ENCODE assay signal across 1 cellular context in the genomic region with DNA sequence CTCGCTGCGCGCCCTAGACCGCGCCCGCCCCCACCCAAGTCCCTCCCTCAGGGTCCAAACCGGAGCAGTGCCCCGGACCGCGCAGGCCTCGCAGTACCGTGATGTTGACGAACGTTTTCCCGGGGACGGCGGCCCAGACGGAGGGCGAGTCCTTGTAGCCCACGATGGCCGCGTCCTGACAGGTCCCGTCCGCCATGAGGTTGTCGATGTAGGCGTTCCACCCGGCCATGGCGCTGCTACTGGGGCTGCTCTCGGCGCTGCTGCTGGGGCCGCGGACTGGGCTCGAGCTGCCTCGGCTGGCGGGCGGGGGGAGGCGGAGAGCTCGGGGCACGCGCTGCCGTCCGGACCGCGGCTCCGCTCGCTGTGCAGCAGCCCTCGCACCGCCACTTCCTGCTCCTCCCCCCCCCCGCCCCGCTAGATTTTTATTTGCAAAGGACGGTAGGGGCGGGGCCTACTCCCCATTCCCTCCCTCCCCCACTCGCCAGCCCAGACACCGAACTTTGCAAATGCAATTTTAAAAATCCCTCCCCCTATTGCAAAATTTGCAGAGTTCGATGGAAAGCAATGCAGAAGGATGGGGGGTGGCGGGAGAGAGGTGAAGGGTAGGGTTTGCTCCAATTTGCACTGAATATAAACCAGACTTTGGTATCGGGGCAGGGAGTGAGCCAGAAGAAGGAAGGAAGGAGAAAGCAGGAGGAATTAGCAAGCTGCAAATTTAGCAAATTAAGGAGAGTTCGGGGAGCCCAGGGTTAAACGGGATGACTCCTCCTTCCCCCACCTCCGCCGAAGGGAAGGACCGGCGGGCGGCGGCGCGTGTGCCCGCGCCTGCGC.
TF ChIP-seq lines count a peak whose summit lies in the region.

A gene (minus strand): TSS at position 365 of the 831 bp plus-strand sequence. CDS start 136 bp downstream, at position 229.

TF ChIP-seq in K562, 482 proteins besides CTCF, POLR2A, EP300 and RAD21 (continued from another document and continues in another):
- TF ChIP-seq, protein P1, sequence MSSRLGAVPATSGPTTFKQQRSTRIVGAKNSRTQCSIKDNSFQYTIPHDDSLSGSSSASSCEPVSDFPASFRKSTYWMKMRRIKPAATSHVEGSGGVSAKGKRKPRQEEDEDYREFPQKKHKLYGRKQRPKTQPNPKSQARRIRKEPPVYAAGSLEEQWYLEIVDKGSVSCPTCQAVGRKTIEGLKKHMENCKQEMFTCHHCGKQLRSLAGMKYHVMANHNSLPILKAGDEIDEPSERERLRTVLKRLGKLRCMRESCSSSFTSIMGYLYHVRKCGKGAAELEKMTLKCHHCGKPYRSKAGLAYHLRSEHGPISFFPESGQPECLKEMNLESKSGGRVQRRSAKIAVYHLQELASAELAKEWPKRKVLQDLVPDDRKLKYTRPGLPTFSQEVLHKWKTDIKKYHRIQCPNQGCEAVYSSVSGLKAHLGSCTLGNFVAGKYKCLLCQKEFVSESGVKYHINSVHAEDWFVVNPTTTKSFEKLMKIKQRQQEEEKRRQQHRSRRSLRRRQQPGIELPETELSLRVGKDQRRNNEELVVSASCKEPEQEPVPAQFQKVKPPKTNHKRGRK (tag; IDR thresholded peaks at IDR 0.05), result no peak
- TF ChIP-seq FUS (optimal IDR thresholded peaks at IDR 0.05; ENCODE audit: low read depth, low read length), result peak; percentile 48
- TF ChIP-seq, protein P2, sequence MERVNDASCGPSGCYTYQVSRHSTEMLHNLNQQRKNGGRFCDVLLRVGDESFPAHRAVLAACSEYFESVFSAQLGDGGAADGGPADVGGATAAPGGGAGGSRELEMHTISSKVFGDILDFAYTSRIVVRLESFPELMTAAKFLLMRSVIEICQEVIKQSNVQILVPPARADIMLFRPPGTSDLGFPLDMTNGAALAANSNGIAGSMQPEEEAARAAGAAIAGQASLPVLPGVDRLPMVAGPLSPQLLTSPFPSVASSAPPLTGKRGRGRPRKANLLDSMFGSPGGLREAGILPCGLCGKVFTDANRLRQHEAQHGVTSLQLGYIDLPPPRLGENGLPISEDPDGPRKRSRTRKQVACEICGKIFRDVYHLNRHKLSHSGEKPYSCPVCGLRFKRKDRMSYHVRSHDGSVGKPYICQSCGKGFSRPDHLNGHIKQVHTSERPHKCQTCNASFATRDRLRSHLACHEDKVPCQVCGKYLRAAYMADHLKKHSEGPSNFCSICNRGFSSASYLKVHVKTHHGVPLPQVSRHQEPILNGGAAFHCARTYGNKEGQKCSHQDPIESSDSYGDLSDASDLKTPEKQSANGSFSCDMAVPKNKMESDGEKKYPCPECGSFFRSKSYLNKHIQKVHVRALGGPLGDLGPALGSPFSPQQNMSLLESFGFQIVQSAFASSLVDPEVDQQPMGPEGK (CRISPR knock-in tag; IDR thresholded peaks at IDR 0.05; ENCODE audit: borderline replicate concordance), result no peak
- TF ChIP-seq ZNF133 (CRISPR knock-in tag; IDR thresholded peaks at IDR 0.05), result no peak
- TF ChIP-seq SNIP1 (IDR thresholded peaks at IDR 0.05; ENCODE audit: low read depth), result no peak; the same call in 1 of the 2 replicates
- TF ChIP-seq, protein P3, sequence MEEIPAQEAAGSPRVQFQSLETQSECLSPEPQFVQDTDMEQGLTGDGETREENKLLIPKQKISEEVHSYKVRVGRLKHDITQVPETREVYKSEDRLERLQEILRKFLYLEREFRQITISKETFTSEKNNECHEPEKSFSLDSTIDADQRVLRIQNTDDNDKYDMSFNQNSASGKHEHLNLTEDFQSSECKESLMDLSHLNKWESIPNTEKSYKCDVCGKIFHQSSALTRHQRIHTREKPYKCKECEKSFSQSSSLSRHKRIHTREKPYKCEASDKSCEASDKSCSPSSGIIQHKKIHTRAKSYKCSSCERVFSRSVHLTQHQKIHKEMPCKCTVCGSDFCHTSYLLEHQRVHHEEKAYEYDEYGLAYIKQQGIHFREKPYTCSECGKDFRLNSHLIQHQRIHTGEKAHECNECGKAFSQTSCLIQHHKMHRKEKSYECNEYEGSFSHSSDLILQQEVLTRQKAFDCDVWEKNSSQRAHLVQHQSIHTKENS (CRISPR knock-in tag; IDR thresholded peaks at IDR 0.05), result no peak
- TF ChIP-seq, protein P4, sequence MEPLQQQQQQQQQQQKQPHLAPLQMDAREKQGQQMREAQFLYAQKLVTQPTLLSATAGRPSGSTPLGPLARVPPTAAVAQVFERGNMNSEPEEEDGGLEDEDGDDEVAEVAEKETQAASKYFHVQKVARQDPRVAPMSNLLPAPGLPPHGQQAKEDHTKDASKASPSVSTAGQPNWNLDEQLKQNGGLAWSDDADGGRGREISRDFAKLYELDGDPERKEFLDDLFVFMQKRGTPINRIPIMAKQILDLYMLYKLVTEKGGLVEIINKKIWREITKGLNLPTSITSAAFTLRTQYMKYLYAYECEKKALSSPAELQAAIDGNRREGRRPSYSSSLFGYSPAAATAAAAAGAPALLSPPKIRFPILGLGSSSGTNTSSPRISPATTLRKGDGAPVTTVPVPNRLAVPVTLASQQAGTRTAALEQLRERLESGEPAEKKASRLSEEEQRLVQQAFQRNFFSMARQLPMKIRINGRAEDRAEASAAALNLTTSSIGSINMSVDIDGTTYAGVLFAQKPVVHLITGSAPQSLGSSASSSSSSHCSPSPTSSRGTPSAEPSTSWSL (CRISPR knock-in tag; IDR thresholded peaks at IDR 0.05; ENCODE audit: borderline replicate concordance), result no peak
- no peak for TF ChIP-seq NFE2L1 (tag; IDR thresholded peaks at IDR 0.05; ENCODE audit: borderline replicate concordance, low read depth)
- peak; percentile 46; the same call in 1 of the 2 replicates for TF ChIP-seq SMARCE1 (IDR thresholded peaks at IDR 0.05)
- TF ChIP-seq XRCC4 (IDR thresholded peaks at IDR 0.05; ENCODE audit: extremely low read depth, insufficient read depth, insufficient read length), result no peak
- TF ChIP-seq LEF1 (IDR thresholded peaks at IDR 0.05), result peak; percentile 18; the same call in 1 of the 2 replicates
- TF ChIP-seq TGIF2 (CRISPR knock-in tag; IDR thresholded peaks at IDR 0.05), result no peak
- TF ChIP-seq POU5F1 (IDR thresholded peaks at IDR 0.05; ENCODE audit: borderline replicate concordance, low read depth, low read length, partially characterized antibody), result no peak
- peak; percentile 40; the same call in 1 of the 2 replicates for TF ChIP-seq SMAD4 (CRISPR knock-in tag; conservative IDR thresholded peaks at IDR 0.05)
- TF ChIP-seq, protein P5, sequence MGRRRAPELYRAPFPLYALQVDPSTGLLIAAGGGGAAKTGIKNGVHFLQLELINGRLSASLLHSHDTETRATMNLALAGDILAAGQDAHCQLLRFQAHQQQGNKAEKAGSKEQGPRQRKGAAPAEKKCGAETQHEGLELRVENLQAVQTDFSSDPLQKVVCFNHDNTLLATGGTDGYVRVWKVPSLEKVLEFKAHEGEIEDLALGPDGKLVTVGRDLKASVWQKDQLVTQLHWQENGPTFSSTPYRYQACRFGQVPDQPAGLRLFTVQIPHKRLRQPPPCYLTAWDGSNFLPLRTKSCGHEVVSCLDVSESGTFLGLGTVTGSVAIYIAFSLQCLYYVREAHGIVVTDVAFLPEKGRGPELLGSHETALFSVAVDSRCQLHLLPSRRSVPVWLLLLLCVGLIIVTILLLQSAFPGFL (CRISPR knock-in tag; IDR thresholded peaks at IDR 0.05), result no peak
- TF ChIP-seq MCM3 (IDR thresholded peaks at IDR 0.05), result no peak
- no peak for TF ChIP-seq IFI16 (CRISPR knock-in tag; IDR thresholded peaks at IDR 0.05)
- TF ChIP-seq, protein P6, sequence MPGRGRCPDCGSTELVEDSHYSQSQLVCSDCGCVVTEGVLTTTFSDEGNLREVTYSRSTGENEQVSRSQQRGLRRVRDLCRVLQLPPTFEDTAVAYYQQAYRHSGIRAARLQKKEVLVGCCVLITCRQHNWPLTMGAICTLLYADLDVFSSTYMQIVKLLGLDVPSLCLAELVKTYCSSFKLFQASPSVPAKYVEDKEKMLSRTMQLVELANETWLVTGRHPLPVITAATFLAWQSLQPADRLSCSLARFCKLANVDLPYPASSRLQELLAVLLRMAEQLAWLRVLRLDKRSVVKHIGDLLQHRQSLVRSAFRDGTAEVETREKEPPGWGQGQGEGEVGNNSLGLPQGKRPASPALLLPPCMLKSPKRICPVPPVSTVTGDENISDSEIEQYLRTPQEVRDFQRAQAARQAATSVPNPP (IDR thresholded peaks at IDR 0.05; ENCODE audit: borderline replicate concordance, insufficient read depth, insufficient read length), result no peak
- TF ChIP-seq, protein P7, sequence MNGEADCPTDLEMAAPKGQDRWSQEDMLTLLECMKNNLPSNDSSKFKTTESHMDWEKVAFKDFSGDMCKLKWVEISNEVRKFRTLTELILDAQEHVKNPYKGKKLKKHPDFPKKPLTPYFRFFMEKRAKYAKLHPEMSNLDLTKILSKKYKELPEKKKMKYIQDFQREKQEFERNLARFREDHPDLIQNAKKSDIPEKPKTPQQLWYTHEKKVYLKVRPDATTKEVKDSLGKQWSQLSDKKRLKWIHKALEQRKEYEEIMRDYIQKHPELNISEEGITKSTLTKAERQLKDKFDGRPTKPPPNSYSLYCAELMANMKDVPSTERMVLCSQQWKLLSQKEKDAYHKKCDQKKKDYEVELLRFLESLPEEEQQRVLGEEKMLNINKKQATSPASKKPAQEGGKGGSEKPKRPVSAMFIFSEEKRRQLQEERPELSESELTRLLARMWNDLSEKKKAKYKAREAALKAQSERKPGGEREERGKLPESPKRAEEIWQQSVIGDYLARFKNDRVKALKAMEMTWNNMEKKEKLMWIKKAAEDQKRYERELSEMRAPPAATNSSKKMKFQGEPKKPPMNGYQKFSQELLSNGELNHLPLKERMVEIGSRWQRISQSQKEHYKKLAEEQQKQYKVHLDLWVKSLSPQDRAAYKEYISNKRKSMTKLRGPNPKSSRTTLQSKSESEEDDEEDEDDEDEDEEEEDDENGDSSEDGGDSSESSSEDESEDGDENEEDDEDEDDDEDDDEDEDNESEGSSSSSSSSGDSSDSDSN (IDR thresholded peaks at IDR 0.05; ENCODE audit: borderline replicate concordance in 1 of 2, low read depth in 2 of 2, low read length in 2 of 2), result 0 out of 4 replicates have a peak, but pooled peaks of 1 of the 2 experiments have one; percentile 27
- TF ChIP-seq RBM22 (IDR thresholded peaks at IDR 0.05; ENCODE audit: low read depth, low read length, poor library complexity, severe bottlenecking), result peak; percentile 60
- TF ChIP-seq KHSRP (IDR thresholded peaks at IDR 0.05), result no peak
- no peak for TF ChIP-seq ZNF384 (IDR thresholded peaks at IDR 0.05; ENCODE audit: low read depth, low read length)
- no peak for TF ChIP-seq DDX20 (tag; IDR thresholded peaks at IDR 0.05; ENCODE audit: low read depth)
- TF ChIP-seq, protein P8, sequence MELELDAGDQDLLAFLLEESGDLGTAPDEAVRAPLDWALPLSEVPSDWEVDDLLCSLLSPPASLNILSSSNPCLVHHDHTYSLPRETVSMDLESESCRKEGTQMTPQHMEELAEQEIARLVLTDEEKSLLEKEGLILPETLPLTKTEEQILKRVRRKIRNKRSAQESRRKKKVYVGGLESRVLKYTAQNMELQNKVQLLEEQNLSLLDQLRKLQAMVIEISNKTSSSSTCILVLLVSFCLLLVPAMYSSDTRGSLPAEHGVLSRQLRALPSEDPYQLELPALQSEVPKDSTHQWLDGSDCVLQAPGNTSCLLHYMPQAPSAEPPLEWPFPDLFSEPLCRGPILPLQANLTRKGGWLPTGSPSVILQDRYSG (tag; conservative IDR thresholded peaks at IDR 0.05; ENCODE audit: low read depth), result no peak
- TF ChIP-seq SUPT5H (IDR thresholded peaks at IDR 0.05), result peak; percentile 90
- TF ChIP-seq KDM1A (IDR thresholded peaks at IDR 0.05), result no peak
- no peak for TF ChIP-seq SRSF9 (IDR thresholded peaks at IDR 0.05; ENCODE audit: borderline replicate concordance, low read depth, low read length)
- TF ChIP-seq NFRKB (IDR thresholded peaks at IDR 0.05; ENCODE audit: low read depth), result peak; percentile 5; the same call in 1 of the 2 replicates
- TF ChIP-seq HOXB6 (CRISPR knock-in tag; IDR thresholded peaks at IDR 0.05; ENCODE audit: borderline replicate concordance), result no peak
- TF ChIP-seq ZNF445 (CRISPR knock-in tag; IDR thresholded peaks at IDR 0.05; ENCODE audit: low read depth), result no peak
- no peak for TF ChIP-seq KLF10 (CRISPR knock-in tag; IDR thresholded peaks at IDR 0.05)
- TF ChIP-seq CREM (IDR thresholded peaks at IDR 0.05; ENCODE audit: low read depth), result 0 out of 2 replicates have a peak, but pooled peaks have one; percentile 24
- no peak for TF ChIP-seq ZNF282 (CRISPR knock-in tag; IDR thresholded peaks at IDR 0.05)
- no peak; the same call in 1 of the 2 replicates for TF ChIP-seq CREB1 (IDR thresholded peaks at IDR 0.05)
- no peak for TF ChIP-seq CREB1 (CRISPR knock-in tag; IDR thresholded peaks at IDR 0.05)
- 0 out of 2 replicates have a peak, but pooled peaks have one; percentile 9 for TF ChIP-seq ZNF316 (IDR thresholded peaks at IDR 0.05)
- TF ChIP-seq YY1 (IDR thresholded peaks at IDR 0.05; ENCODE audit: borderline replicate concordance in 1 of 3, control insufficient read depth in 1 of 3, extremely low read depth in 1 of 3, insufficient read depth in 3 of 3, insufficient read length in 1 of 3, insufficient replicate concordance in 2 of 3, low read depth in 1 of 3, low read length in 2 of 3), result peak in 1 of 3 experiments; percentile 55
- TF ChIP-seq, protein P9, sequence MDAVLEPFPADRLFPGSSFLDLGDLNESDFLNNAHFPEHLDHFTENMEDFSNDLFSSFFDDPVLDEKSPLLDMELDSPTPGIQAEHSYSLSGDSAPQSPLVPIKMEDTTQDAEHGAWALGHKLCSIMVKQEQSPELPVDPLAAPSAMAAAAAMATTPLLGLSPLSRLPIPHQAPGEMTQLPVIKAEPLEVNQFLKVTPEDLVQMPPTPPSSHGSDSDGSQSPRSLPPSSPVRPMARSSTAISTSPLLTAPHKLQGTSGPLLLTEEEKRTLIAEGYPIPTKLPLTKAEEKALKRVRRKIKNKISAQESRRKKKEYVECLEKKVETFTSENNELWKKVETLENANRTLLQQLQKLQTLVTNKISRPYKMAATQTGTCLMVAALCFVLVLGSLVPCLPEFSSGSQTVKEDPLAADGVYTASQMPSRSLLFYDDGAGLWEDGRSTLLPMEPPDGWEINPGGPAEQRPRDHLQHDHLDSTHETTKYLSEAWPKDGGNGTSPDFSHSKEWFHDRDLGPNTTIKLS (IDR thresholded peaks at IDR 0.05; ENCODE audit: borderline replicate concordance, low read depth), result no peak
- TF ChIP-seq, protein P10, sequence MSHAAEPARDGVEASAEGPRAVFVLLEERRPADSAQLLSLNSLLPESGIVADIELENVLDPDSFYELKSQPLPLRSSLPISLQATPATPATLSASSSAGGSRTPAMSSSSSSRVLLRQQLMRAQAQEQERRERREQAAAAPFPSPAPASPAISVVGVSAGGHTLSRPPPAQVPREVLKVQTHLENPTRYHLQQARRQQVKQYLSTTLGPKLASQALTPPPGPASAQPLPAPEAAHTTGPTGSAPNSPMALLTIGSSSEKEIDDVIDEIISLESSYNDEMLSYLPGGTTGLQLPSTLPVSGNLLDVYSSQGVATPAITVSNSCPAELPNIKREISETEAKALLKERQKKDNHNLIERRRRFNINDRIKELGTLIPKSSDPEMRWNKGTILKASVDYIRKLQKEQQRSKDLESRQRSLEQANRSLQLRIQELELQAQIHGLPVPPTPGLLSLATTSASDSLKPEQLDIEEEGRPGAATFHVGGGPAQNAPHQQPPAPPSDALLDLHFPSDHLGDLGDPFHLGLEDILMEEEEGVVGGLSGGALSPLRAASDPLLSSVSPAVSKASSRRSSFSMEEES (CRISPR knock-in tag; IDR thresholded peaks at IDR 0.05), result no peak
- no peak for TF ChIP-seq FOXA1 (IDR thresholded peaks at IDR 0.05; ENCODE audit: borderline replicate concordance)
- no peak for TF ChIP-seq KLF6 (CRISPR knock-in tag; IDR thresholded peaks at IDR 0.05; ENCODE audit: borderline replicate concordance)
- TF ChIP-seq SAP30 (IDR thresholded peaks at IDR 0.05; ENCODE audit: borderline replicate concordance, insufficient read depth, low read depth, low read length, poor library complexity, severe bottlenecking), result peak; percentile 39
